In genomic region chr10:104273899-104274575, GRCh38 we compare ENCODE assay signal across 1 cellular context.
TF ChIP-seq lines count a peak whose summit lies in the region.

No MANE protein-coding gene starts in this region.

TF ChIP-seq in GM23338, 12 proteins besides CTCF, POLR2A, EP300 and RAD21:
- TF ChIP-seq EZH2phosphoT487 (IDR thresholded peaks at IDR 0.05; ENCODE audit: unreplicated experiment) (no peak), EZH2 (IDR thresholded peaks at IDR 0.05; ENCODE audit: low read depth, unreplicated experiment) (no peak), CREB1 (CRISPR knock-in tag; IDR thresholded peaks at IDR 0.05; ENCODE audit: low read depth) (no peak), STAT1 (IDR thresholded peaks at IDR 0.05; ENCODE audit: unreplicated experiment) (no peak), REST (IDR thresholded peaks at IDR 0.05; ENCODE audit: unreplicated experiment) (no peak)
TF ChIP-seq in GM23338: peak in this region for 0.
